ENCODE assay signal across 1 cellular context in genomic region chr21:42640486-42640885, GRCh38.
TF ChIP-seq lines count a peak whose summit lies in the region.

No MANE protein-coding gene starts in this region.

TF ChIP-seq in HCT116, 20 proteins besides CTCF, POLR2A, EP300 and RAD21:
- TF ChIP-seq EGR1 (IDR thresholded peaks at IDR 0.05; ENCODE audit: low read depth) (no peak), SP1 (IDR thresholded peaks at IDR 0.05; ENCODE audit: low read depth) (no peak), JUND (IDR thresholded peaks at IDR 0.05) (no peak), ZNF274 (IDR thresholded peaks at IDR 0.05; ENCODE audit: low read depth, low read length) (no peak)
TF ChIP-seq in HCT116: peak in this region for 0.
